25 cellular contexts compared by ENCODE assay signal in genomic region chr21:41231060-41231459, GRCh38.
"Had no signal": no experiment of that assay in that cellular context is flagged by ENCODE, and none has a peak within 500 bp of the region (broad histone marks: within the 10 kb centered on the region; RNA-seq: fewer than 3 reads in every experiment).

No MANE protein-coding gene starts in this region.

- H3K4me3 Mint-ChIP-seq: immature natural killer cell; mesothelial cell of epicardium; naive thymus-derived CD4-positive, alpha-beta T cell; natural killer cell treated with Interleukin-12 subunit alpha and Interleukin-12 subunit beta and Interleukin-15 and Interleukin-18, amount 100 ng/mL, for 72 hours; stimulated activated naive CD8-positive, alpha-beta T cell treated with anti-CD3 and anti-CD28 coated beads, Interleukin-15, Interleukin-2, amounts not matched to agents 100 ng/mL and 50 ng/mL, for 24 hours had no signal

- ATAC-seq: left colon; left lung; lower lobe of right lung; naive thymus-derived CD4-positive, alpha-beta T cell; right cardiac atrium; upper lobe of right lung had no signal

- H3K9me3 Mint-ChIP-seq: mesothelial cell of epicardium; natural killer cell treated with Interleukin-12 subunit alpha and Interleukin-12 subunit beta and Interleukin-15 and Interleukin-18, amount 100 ng/mL, for 72 hours; stimulated activated naive CD8-positive, alpha-beta T cell treated with anti-CD3 and anti-CD28 coated beads, Interleukin-15, Interleukin-2, amounts not matched to agents 100 ng/mL and 50 ng/mL, for 24 hours had no signal

- H3K36me3 Mint-ChIP-seq: immature natural killer cell; naive thymus-derived CD4-positive, alpha-beta T cell; natural killer cell treated with Interleukin-12 subunit alpha and Interleukin-12 subunit beta and Interleukin-15 and Interleukin-18, amount 100 ng/mL, for 72 hours had no signal

- H3K27ac Mint-ChIP-seq: immature natural killer cell; mesothelial cell of epicardium; naive thymus-derived CD4-positive, alpha-beta T cell; natural killer cell treated with Interleukin-12 subunit alpha and Interleukin-12 subunit beta and Interleukin-15 and Interleukin-18, amount 100 ng/mL, for 72 hours; stimulated activated naive CD8-positive, alpha-beta T cell treated with anti-CD3 and anti-CD28 coated beads, Interleukin-15, Interleukin-2, amounts not matched to agents 100 ng/mL and 50 ng/mL, for 24 hours had no signal

- DNase-seq: hypothalamus; immature natural killer cell; kidney; left colon; left lung; lower lobe of right lung; mammary epithelial cell; mesendoderm; naive thymus-derived CD4-positive, alpha-beta T cell; ovary; retina; right cardiac atrium; sigmoid colon; small intestine; stimulated activated CD4-positive, alpha-beta T cell treated with anti-CD3 and anti-CD28 coated beads, Interleukin-1b, Interleukin-23, amount 100 ng/mL, for 48 hours; stimulated activated CD4-positive, alpha-beta T cell treated with anti-CD3 and anti-CD28 coated beads, Interleukin-2, amount 100 ng/mL, for 48 hours; stimulated activated CD4-positive, alpha-beta T cell treated with anti-CD3 and anti-CD28 coated beads, Interleukin-4, amount 100 ng/mL, for 4 hours; stimulated activated CD8-positive, alpha-beta memory T cell treated with anti-CD3 and anti-CD28 coated beads, Interleukin-4, amount 100 ng/mL, for 48 hours; stimulated activated naive CD4-positive, alpha-beta T cell; tibial artery; trophoblast cell; upper lobe of right lung had no signal

- H3K4me1 Mint-ChIP-seq: immature natural killer cell had no signal
